In the genomic region with DNA sequence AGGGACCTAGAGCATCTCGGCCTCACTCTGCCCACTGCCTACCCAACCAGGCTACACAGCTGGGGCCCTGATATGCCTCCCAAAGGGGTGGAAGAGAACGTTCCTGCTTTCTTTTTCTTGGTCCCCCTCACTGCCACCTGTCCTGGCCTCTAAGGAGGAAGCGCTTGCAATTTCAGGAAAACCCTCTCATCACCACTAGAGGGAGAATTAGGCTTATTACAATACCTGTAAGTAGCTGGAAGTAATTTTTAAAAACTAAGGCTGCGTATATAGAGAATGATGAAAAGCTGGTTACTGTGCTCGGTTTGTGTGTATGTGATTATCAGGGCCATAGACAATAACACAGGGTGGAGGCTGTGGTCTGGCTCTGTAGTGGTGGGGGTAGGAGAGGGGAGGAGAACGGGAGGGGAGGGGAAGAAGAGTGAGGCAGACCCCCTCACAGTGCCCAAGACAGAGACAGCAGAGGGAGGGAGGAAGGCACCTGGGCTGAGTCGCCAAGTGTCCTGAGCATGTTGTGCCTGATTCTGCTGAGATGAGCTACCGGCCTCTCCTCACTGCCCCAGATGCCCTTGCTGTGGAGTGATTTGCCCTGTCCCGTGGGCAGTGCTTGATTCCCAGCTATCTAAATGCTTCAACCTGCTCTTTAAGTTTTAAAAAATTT, we compare ENCODE assay signal across 9 cellular contexts.
DNase-seq lines count a peak whose midpoint lies in the region; ATAC-seq and TF ChIP-seq lines count a peak whose summit lies in the region.
"Had no signal": no experiment of that assay in that cellular context is flagged by ENCODE, and none has a peak within 500 bp of the region (broad histone marks: within the 10 kb centered on the region; RNA-seq: fewer than 3 reads in every experiment).

No MANE protein-coding gene starts in this region.

- no peak overlapping the region for H3K27ac ChIP-seq in RWPE1

- CTCF ChIA-PET in RWPE1 (lab: Yijun Ruan, JAX) = interaction anchor here (1.0 to 1.3 kb wide), 2 partner anchors 13 to 83 kb away, joined by 3 read pairs; no protein-coding TSS in a partner anchor

- DNase-seq in Ammon's horn (ENCODE audit: low spot score) (peak; percentile 31), HuH-7 (ENCODE audit: low spot score) (peak; percentile 21), RWPE1 (ENCODE audit: low spot score) (peak; percentile 17), iris pigment epithelial cell (ENCODE audit: low read depth) (peak; percentile 20), kidney glomerular epithelial cell (lab: John Stamatoyannopoulos, UW) (no peak)
- DNase-seq: activated naive CD8-positive, alpha-beta T cell treated with anti-CD3 and anti-CD28 coated beads, Interleukin-2, amount 10 ng/mL, durations not matched to agents 7 days and 5 days had no signal

- TF ChIP-seq CTCF in RWPE1 (conservative IDR thresholded peaks at IDR 0.05; ENCODE audit: low read depth) = no peak

- POLR2A ChIA-PET in RWPE1 (lab: Yijun Ruan, JAX; ENCODE audit: low non-redundant PET) = no interaction called here

- ATAC-seq in HG02610 (IDR thresholded peaks at IDR 0.05; ENCODE audit: unreplicated experiment) (no peak), HG02884 (IDR thresholded peaks at IDR 0.05; ENCODE audit: unreplicated experiment) (no peak), GM18868 (IDR thresholded peaks at IDR 0.05; ENCODE audit: unreplicated experiment) (no peak)
